ENCODE assay signal across 11 cellular contexts in the genomic region with DNA sequence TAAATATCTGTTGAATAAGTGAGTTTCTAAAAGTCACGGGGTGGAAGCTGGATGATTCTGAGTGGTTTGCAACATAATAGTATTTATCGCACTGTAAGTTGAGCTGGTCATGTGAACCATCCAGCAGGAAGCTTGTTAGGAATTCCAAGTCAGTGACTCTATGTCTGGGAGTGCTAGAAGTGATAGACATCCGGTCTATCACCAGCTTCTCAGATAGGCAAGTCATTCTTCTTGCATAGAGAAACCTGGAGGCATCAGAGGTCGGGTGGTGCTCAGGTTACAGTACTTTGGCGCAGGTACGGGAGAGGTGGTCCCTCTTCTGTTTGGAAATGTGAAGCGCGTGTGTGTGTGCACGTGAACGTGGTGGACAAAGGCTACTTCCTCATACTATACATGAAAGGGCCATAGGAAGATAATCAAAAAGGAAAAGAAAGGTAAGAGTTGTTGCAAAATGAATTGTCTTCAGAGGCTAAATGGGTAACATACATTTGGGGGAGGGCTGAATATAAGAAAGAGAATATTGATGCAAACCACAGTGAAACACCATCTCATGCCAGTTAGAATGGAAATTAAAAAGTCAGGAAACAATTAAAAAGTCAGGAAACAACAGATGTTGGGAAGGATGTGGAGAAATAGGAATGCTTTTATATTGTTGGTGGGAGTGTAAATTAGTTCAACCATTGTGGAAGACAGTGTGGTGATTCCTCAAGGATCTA.
DNase-seq lines count a peak whose midpoint lies in the region; ATAC-seq and TF ChIP-seq lines count a peak whose summit lies in the region.
"Had no signal": no experiment of that assay in that cellular context is flagged by ENCODE, and none has a peak within 500 bp of the region (broad histone marks: within the 10 kb centered on the region; RNA-seq: fewer than 3 reads in every experiment).

No MANE protein-coding gene starts in this region.

- no peak for ATAC-seq in HG03139 (IDR thresholded peaks at IDR 0.05; ENCODE audit: unreplicated experiment)
- ATAC-seq: T-helper 17 cell had no signal

- peak overlapping the region; percentile 8 for H2AFZ ChIP-seq in osteoblast (ENCODE audit: low read length)

- H3K79me2 ChIP-seq in osteoblast (ENCODE audit: insufficient read depth, low read length), result no peaks in the 10 kb centered on the region

- peaks cover 52% of the 10 kb centered on the region for H3K4me1 ChIP-seq in SJSA1 (replicated peaks)
- peaks cover 14% of the 10 kb centered on the region for H3K4me1 ChIP-seq in osteoblast (ENCODE audit: insufficient read depth, low read length)

- peak overlapping the region; percentile 14; the same call in 1 of the 2 replicates for H3K4me3 ChIP-seq in SJSA1
- no peak overlapping the region for H3K4me3 ChIP-seq in fibroblast of mammary gland (ENCODE audit: control insufficient read depth, low read depth, low read length)
- no peak overlapping the region for H3K4me3 ChIP-seq in osteoblast (ENCODE audit: insufficient read depth, low read length)

- intact Hi-C loops in posterior vena cava (cut with DNase I), result no loop called here

- H3K27ac ChIP-seq in SJSA1 (peak overlapping the region; percentile 88), osteoblast (ENCODE audit: low read depth, low read length) (peak overlapping the region; percentile 54)

- H3K4me2 ChIP-seq in osteoblast (ENCODE audit: insufficient read depth, low read length), result no peak overlapping the region

- no peak for TF ChIP-seq CTCF in fibroblast of mammary gland (conservative IDR thresholded peaks at IDR 0.05; ENCODE audit: control insufficient read depth, insufficient read depth, low read depth, low read length)
- TF ChIP-seq CTCF in osteoblast (IDR thresholded peaks at IDR 0.05; ENCODE audit: extremely low read depth, low read depth, low read length), result no peak

- H3K36me3 ChIP-seq in SJSA1 (no peaks in the 10 kb centered on the region), osteoblast (ENCODE audit: insufficient read depth, low read length) (no peaks in the 10 kb centered on the region)

- H3K27me3 ChIP-seq in SJSA1 (replicated peaks), result no peaks in the 10 kb centered on the region
- no peaks in the 10 kb centered on the region for H3K27me3 ChIP-seq in osteoblast (ENCODE audit: insufficient read depth, low read length)

- DNase-seq in GM04504 (ENCODE audit: low read depth) (peak; percentile 59), SJSA1 (ENCODE audit: low read depth in 1 of 2, low spot score in 2 of 2) (peak; percentile 69 to 76), fibroblast of mammary gland (ENCODE audit: low read depth) (peak; percentile 51), osteoblast (ENCODE audit: insufficient read length, low spot score, missing footprints) (no peak), NCI-H1436 treated with DMSO at 0.1 percent for 48 hours (lab: John Stamatoyannopoulos, UW) (no peak), COLO668 (lab: John Stamatoyannopoulos, UW; ENCODE audit: unreplicated experiment) (no peak), posterior vena cava (ENCODE audit: low spot score) (no peak)
- DNase-seq: activated naive CD8-positive, alpha-beta T cell treated with anti-CD3 and anti-CD28 coated beads, Interleukin-2, amount 10 ng/mL, durations not matched to agents 7 days and 5 days; NCI-H1048; T-helper 17 cell had no signal

- no peaks in the 10 kb centered on the region for H3K9me3 ChIP-seq in SJSA1 (replicated peaks)
- no peaks in the 10 kb centered on the region for H3K9me3 ChIP-seq in osteoblast (ENCODE audit: low read depth, low read length)

- H4K20me1 ChIP-seq in osteoblast (ENCODE audit: insufficient read depth, low read length), result no peaks in the 10 kb centered on the region

Comparison
In these comparisons a context has a peak if more than half of its experiments do, and no peak if none do; other contexts are left out.
1. DNase-seq: peak in GM04504 (single experiment), SJSA1 (2 of 2) and fibroblast of mammary gland (single experiment); none in osteoblast (single experiment), NCI-H1436 treated with DMSO at 0.1 percent for 48 hours (single experiment), COLO668 (single experiment) and posterior vena cava (single experiment).